ENCODE assay signal across 25 cellular contexts in the genomic region with DNA sequence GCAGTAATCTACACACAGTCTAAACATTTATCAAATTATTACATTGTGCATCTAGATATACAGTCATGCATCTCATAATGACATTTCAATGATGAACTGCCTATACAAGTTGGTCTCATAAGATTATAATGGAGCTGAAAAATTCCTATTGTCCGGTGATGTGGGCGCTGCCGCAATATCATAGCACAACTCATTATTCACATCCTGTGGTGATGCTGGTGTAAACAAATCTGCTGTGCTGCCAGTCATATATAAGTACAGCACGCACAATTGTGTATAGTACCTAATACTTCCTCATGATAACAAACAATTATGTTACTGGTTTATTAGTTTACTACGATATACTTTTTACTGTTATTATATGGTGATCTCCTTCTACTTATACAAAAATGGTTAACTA.
"Had no signal": no experiment of that assay in that cellular context is flagged by ENCODE, and none has a peak within 500 bp of the region (broad histone marks: within the 10 kb centered on the region; RNA-seq: fewer than 3 reads in every experiment).

No MANE protein-coding gene starts in this region.

- FAIRE-seq: RCC 7860, TTC549 had no signal

- H3K36me3 Mint-ChIP-seq: activated CD8-positive, alpha-beta memory T cell treated with anti-CD3 and anti-CD28 coated beads, Interleukin-2, amount 10 ng/mL, durations not matched to agents 7 days and 5 days; activated naive CD4-positive, alpha-beta T cell treated with anti-CD3 and anti-CD28 coated beads, Interleukin-2, amount 10 ng/mL, durations not matched to agents 7 days and 5 days; activated naive CD8-positive, alpha-beta T cell treated with anti-CD3 and anti-CD28 coated beads for 36 hours had no signal

- H3K27ac Mint-ChIP-seq: activated B cell treated with CpG ODN at 0.5 μM for 24 hours; activated CD4-positive, alpha-beta T cell treated with anti-CD3 and anti-CD28 coated beads, Interleukin-2, amount 10 ng/mL, durations not matched to agents 24 days and 14 days; activated CD8-positive, alpha-beta memory T cell treated with anti-CD3 and anti-CD28 coated beads, Interleukin-2, amount 10 ng/mL, durations not matched to agents 7 days and 5 days; activated naive CD4-positive, alpha-beta T cell treated with anti-CD3 and anti-CD28 coated beads, Interleukin-2, amount 10 ng/mL, durations not matched to agents 7 days and 5 days; activated naive CD8-positive, alpha-beta T cell treated with anti-CD3 and anti-CD28 coated beads for 36 hours; activated T-cell treated with anti-CD3 and anti-CD28 coated beads, Interleukin-2, amount 50 U/mL, for 24 hours; T-helper 17 cell had no signal

- H3K27ac ChIP-seq: SJSA1 had no signal

- H3K4me1 ChIP-seq: SJSA1 had no signal

- H3K27me3 Mint-ChIP-seq: activated B cell treated with CpG ODN at 0.5 μM for 24 hours; activated CD4-positive, alpha-beta T cell treated with anti-CD3 and anti-CD28 coated beads, Interleukin-2, amount 10 ng/mL, durations not matched to agents 24 days and 14 days; activated CD8-positive, alpha-beta memory T cell treated with anti-CD3 and anti-CD28 coated beads, Interleukin-2, amount 10 ng/mL, durations not matched to agents 7 days and 5 days; activated naive CD4-positive, alpha-beta T cell treated with anti-CD3 and anti-CD28 coated beads, Interleukin-2, amount 10 ng/mL, durations not matched to agents 7 days and 5 days; activated naive CD8-positive, alpha-beta T cell treated with anti-CD3 and anti-CD28 coated beads for 36 hours; activated T-cell treated with anti-CD3 and anti-CD28 coated beads, Interleukin-2, amount 50 U/mL, for 24 hours; T-helper 17 cell had no signal

- H3K4me3 ChIP-seq: SJSA1 had no signal

- DNase-seq: activated B cell treated with CpG ODN at 0.5 μM for 24 hours; activated CD4-positive, alpha-beta T cell treated with anti-CD3 and anti-CD28 coated beads for 1 hour; activated CD4-positive, alpha-beta T cell treated with anti-CD3 and anti-CD28 coated beads, Interleukin-2, amount 10 ng/mL, durations not matched to agents 24 days and 14 days; activated CD4-positive, alpha-beta T cell treated with anti-CD3 and anti-CD28 coated beads, Interleukin-2, amount 50 U/mL, for 48 hours; activated CD8-positive, alpha-beta memory T cell treated with anti-CD3 and anti-CD28 coated beads, Interleukin-2, amount 10 ng/mL, durations not matched to agents 7 days and 5 days; activated gamma-delta T cell treated with Interleukin-2 at 50 U/mL for 16 hours; activated naive CD4-positive, alpha-beta T cell treated with anti-CD3 and anti-CD28 coated beads, Interleukin-2, amount 10 ng/mL, durations not matched to agents 7 days and 5 days; activated naive CD8-positive, alpha-beta T cell treated with anti-CD3 and anti-CD28 coated beads for 36 hours; activated T-cell treated with anti-CD3 and anti-CD28 coated beads, Interleukin-2, amount 50 U/mL, for 24 hours; cerebellar nuclear complex; Karpas-422; MM.1S; NCI-H1105; NCI-H1436; NCI-H1694 treated with DMSO at 0.1 percent for 48 hours; NCI-H2029 treated with DMSO at 0.1 percent for 48 hours; NCI-H345; NCI-H510A treated with DMSO at 0.1 percent for 48 hours; NCI-H69; SHP77; T-helper 17 cell; T-helper 9 cell had no signal

- H3K9me3 ChIP-seq: SJSA1 had no signal

- H3K4me1 Mint-ChIP-seq: activated B cell treated with CpG ODN at 0.5 μM for 24 hours; activated CD4-positive, alpha-beta T cell treated with anti-CD3 and anti-CD28 coated beads, Interleukin-2, amount 10 ng/mL, durations not matched to agents 24 days and 14 days; activated CD8-positive, alpha-beta memory T cell treated with anti-CD3 and anti-CD28 coated beads, Interleukin-2, amount 10 ng/mL, durations not matched to agents 7 days and 5 days; activated naive CD4-positive, alpha-beta T cell treated with anti-CD3 and anti-CD28 coated beads, Interleukin-2, amount 10 ng/mL, durations not matched to agents 7 days and 5 days; activated naive CD8-positive, alpha-beta T cell treated with anti-CD3 and anti-CD28 coated beads for 36 hours; T-helper 17 cell had no signal

- H3K27me3 ChIP-seq: SJSA1 had no signal

- ATAC-seq: activated CD8-positive, alpha-beta memory T cell treated with anti-CD3 and anti-CD28 coated beads, Interleukin-2, amount 10 ng/mL, durations not matched to agents 7 days and 5 days; T-helper 17 cell had no signal

- H3K36me3 ChIP-seq: SJSA1 had no signal

- H3K4me3 Mint-ChIP-seq: activated B cell treated with CpG ODN at 0.5 μM for 24 hours; activated CD4-positive, alpha-beta T cell treated with anti-CD3 and anti-CD28 coated beads, Interleukin-2, amount 10 ng/mL, durations not matched to agents 24 days and 14 days; activated CD8-positive, alpha-beta memory T cell treated with anti-CD3 and anti-CD28 coated beads, Interleukin-2, amount 10 ng/mL, durations not matched to agents 7 days and 5 days; activated naive CD4-positive, alpha-beta T cell treated with anti-CD3 and anti-CD28 coated beads, Interleukin-2, amount 10 ng/mL, durations not matched to agents 7 days and 5 days; activated naive CD8-positive, alpha-beta T cell treated with anti-CD3 and anti-CD28 coated beads for 36 hours; activated T-cell treated with anti-CD3 and anti-CD28 coated beads, Interleukin-2, amount 50 U/mL, for 24 hours; T-helper 17 cell had no signal
